1 cellular context compared by ENCODE assay signal in genomic region chr7:100012385-100013327, GRCh38.
TF ChIP-seq lines count a peak whose summit lies in the region.

No MANE protein-coding gene starts in this region.

TF ChIP-seq in GM12878, 131 proteins besides CTCF, POLR2A, EP300 and RAD21:
- peak; percentile 57; the same call in 1 of the 2 replicates for TF ChIP-seq RAD51 (IDR thresholded peaks at IDR 0.05)
- TF ChIP-seq PKNOX1 (IDR thresholded peaks at IDR 0.05), result peak; percentile 30; the same call in 1 of the 2 replicates
